ENCODE assay signal across 30 cellular contexts in the genomic region with DNA sequence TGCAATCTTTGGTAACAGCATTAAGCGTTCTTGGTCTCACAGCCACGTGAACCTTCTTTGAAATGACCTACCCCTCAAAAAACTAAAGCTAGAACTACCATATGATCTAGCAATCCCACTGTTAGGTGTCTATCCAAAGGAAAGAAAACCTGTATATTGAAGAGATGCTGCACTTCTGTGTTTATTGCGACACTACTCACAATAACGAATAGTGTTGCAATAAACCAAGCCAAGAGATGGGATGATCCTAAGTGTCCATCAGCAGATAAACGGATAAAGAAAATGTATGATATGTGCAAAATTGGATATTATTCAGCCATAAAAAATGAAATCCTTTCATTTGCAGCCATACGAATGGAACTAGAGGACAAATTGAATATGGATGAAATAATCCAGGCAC.
"Had no signal": no experiment of that assay in that cellular context is flagged by ENCODE, and none has a peak within 500 bp of the region (broad histone marks: within the 10 kb centered on the region; RNA-seq: fewer than 3 reads in every experiment).

No MANE protein-coding gene starts in this region.

- H3K4me3 ChIP-seq: ascending aorta, cardiac muscle cell had no signal

- DNase-seq: activated CD4-positive, alpha-beta memory T cell treated with anti-CD3 and anti-CD28 coated beads, Interleukin-2, amount 10 ng/mL, durations not matched to agents 7 days and 5 days; activated CD4-positive, alpha-beta T cell treated with anti-CD3 and anti-CD28 coated beads for 1 hour; activated CD4-positive, alpha-beta T cell treated with anti-CD3 and anti-CD28 coated beads for 36 hours; activated CD4-positive, alpha-beta T cell treated with anti-CD3 and anti-CD28 coated beads for 48 hours; activated CD4-positive, alpha-beta T cell treated with anti-CD3 and anti-CD28 coated beads, Interleukin-2, amount 10 ng/mL, durations not matched to agents 7 days and 5 days; activated CD4-positive, alpha-beta T cell treated with anti-CD3 and anti-CD28 coated beads, Interleukin-2, amount 50 U/mL, for 48 hours; activated CD4-positive, CD25-positive, alpha-beta regulatory T cell; activated CD8-positive, alpha-beta memory T cell treated with anti-CD3 and anti-CD28 coated beads for 24 hours; activated CD8-positive, alpha-beta memory T cell treated with anti-CD3 and anti-CD28 coated beads, Interleukin-2, amount 10 ng/mL, durations not matched to agents 7 days and 5 days; activated CD8-positive, alpha-beta memory T cell treated with anti-CD3 and anti-CD28 coated beads, Interleukin-2, amount 50 U/mL, for 48 hours; activated CD8-positive, alpha-beta T cell treated with anti-CD3 and anti-CD28 coated beads, Interleukin-2, amount 10 ng/mL, durations not matched to agents 7 days and 5 days; activated effector memory CD4-positive, alpha-beta T cell treated with Interleukin-2 at 50 U/mL for 16 hours; activated gamma-delta T cell; activated naive CD4-positive, alpha-beta T cell treated with anti-CD3 and anti-CD28 coated beads, Interleukin-2, amount 10 ng/mL, durations not matched to agents 7 days and 5 days; activated naive CD4-positive, alpha-beta T cell treated with Interleukin-2 at 50 U/mL for 16 hours; activated naive CD8-positive, alpha-beta T cell treated with anti-CD3 and anti-CD28 coated beads, Interleukin-2, amount 10 ng/mL, durations not matched to agents 7 days and 5 days; activated naive CD8-positive, alpha-beta T cell treated with anti-CD3 and anti-CD28 coated beads, Interleukin-2, amount 50 U/mL, for 24 hours; activated T-cell treated with anti-CD3 and anti-CD28 coated beads, Interleukin-2, amount 50 U/mL, for 24 hours; activated T-cell treated with anti-CD3 and anti-CD28 coated beads, Interleukin-2, amount 50 U/mL, for 48 hours; amygdala; anterior cingulate cortex; caudate nucleus; cerebellar nuclear complex; T-helper 2 cell; T-helper 9 cell; WERI-Rb-1 had no signal

- H3K36me3 ChIP-seq: ascending aorta, cardiac muscle cell, WERI-Rb-1 had no signal

- H3K27me3 ChIP-seq: ascending aorta, cardiac muscle cell had no signal

- H3K27ac ChIP-seq: ascending aorta, cardiac muscle cell, WERI-Rb-1 had no signal

- ATAC-seq: activated CD4-positive, alpha-beta T cell treated with anti-CD3 and anti-CD28 coated beads for 36 hours; activated CD4-positive, CD25-positive, alpha-beta regulatory T cell treated with anti-CD3 and anti-CD28 coated beads, Interleukin-2, amount 50 U/mL, for 24 hours; activated CD8-positive, alpha-beta memory T cell treated with anti-CD3 and anti-CD28 coated beads, Interleukin-2, amount 10 ng/mL, durations not matched to agents 7 days and 5 days; activated CD8-positive, alpha-beta T cell treated with anti-CD3 and anti-CD28 coated beads, Interleukin-2, amount 10 ng/mL, durations not matched to agents 7 days and 5 days; activated naive CD8-positive, alpha-beta T cell treated with anti-CD3 and anti-CD28 coated beads, Interleukin-2, amount 50 U/mL, for 24 hours; WTC11 had no signal

- H3K9me3 ChIP-seq: ascending aorta had no signal

- H3K4me1 ChIP-seq: ascending aorta had no signal
